8 cellular contexts compared by ENCODE assay signal in genomic region chr19:4639531-4640246, GRCh38. TPM values are rescaled to one million over a fixed set of nuclear protein-coding genes. Genes with fewer than 3 reads are reported as not detected.
DNase-seq lines count a peak whose midpoint lies in the region; ATAC-seq and TF ChIP-seq lines count a peak whose summit lies in the region.

No MANE protein-coding gene starts in this region.

- TF ChIP-seq CTCF in OCI-LY3 (IDR thresholded peaks at IDR 0.05; ENCODE audit: low read depth, low read length) (no peak), natural killer cell (IDR thresholded peaks at IDR 0.05) (no peak)

- ATAC-seq in GM21723 (IDR thresholded peaks at IDR 0.05; ENCODE audit: unreplicated experiment) (peak; percentile 14), natural killer cell (no peak)
- ATAC-seq in effector memory CD8-positive, alpha-beta T cell (replicated peaks): peak; percentile 2

- H3K9me3 ChIP-seq in CD8-positive, alpha-beta memory T cell (ENCODE audit: low read length): no peaks in the 10 kb centered on the region
- H3K9me3 ChIP-seq in OCI-LY3 (ENCODE audit: insufficient read depth, low read length): no peaks in the 10 kb centered on the region

- intact Hi-C loops in natural killer cell (cut with micrococcal nuclease): loop anchor here (5.0 kb wide), 1 partner anchor 42 kb away; no protein-coding TSS in a partner anchor

- H3K36me3 ChIP-seq in CD8-positive, alpha-beta memory T cell (ENCODE audit: insufficient read depth, low read length): no peaks in the 10 kb centered on the region
- H3K36me3 ChIP-seq in OCI-LY3 (replicated peaks; ENCODE audit: low read depth, low read length): peaks cover 3% of the 10 kb centered on the region

- no peaks in the 10 kb centered on the region for H4K20me1 ChIP-seq in OCI-LY3 (ENCODE audit: insufficient read depth, low read length)

- H3K27me3 Mint-ChIP-seq in CD8-positive, alpha-beta memory T cell: no peaks in the 10 kb centered on the region
- no peaks in the 10 kb centered on the region for H3K27me3 Mint-ChIP-seq in effector memory CD8-positive, alpha-beta T cell
- H3K27me3 Mint-ChIP-seq in natural killer cell (ENCODE audit: low read depth in 2 of 2): no peaks in the 10 kb centered on the region

- H3K9ac ChIP-seq in OCI-LY3 (ENCODE audit: low read length): peak overlapping the region; percentile 96

- no peaks in the 10 kb centered on the region for H3K27me3 ChIP-seq in CD8-positive, alpha-beta memory T cell (ENCODE audit: insufficient read depth, low read length, poor library complexity, severe bottlenecking)
- H3K27me3 ChIP-seq in OCI-LY3 (ENCODE audit: low read depth, low read length): peaks cover under 1% of the 10 kb centered on the region; the same call in 1 of the 2 replicates

- peak overlapping the region; percentile 66 to 98 (median 92) for H3K27ac Mint-ChIP-seq in CD8-positive, alpha-beta memory T cell
- peak overlapping the region; percentile 99 for H3K27ac Mint-ChIP-seq in effector memory CD8-positive, alpha-beta T cell
- peak overlapping the region; percentile 94 to 99 for H3K27ac Mint-ChIP-seq in natural killer cell

- H3K36me3 Mint-ChIP-seq in CD8-positive, alpha-beta memory T cell: peaks cover 0 to 1% (median 0%) of the 10 kb centered on the region in 3 donors
- peaks cover 22% of the 10 kb centered on the region for H3K36me3 Mint-ChIP-seq in effector memory CD8-positive, alpha-beta T cell (ENCODE audit: insufficient read depth)
- H3K36me3 Mint-ChIP-seq in natural killer cell: no peaks in the 10 kb centered on the region

- CTCF ChIA-PET in CD8-positive, alpha-beta memory T cell (lab: Charles Lee): interaction anchor here (1.5 kb wide), 1 partner anchor 63 kb away, joined by 4 read pairs; no protein-coding TSS in a partner anchor

- H3K4me1 Mint-ChIP-seq in CD8-positive, alpha-beta memory T cell: peaks cover 16 to 36% (median 25%) of the 10 kb centered on the region in 3 donors
- peaks cover 14 to 17% of the 10 kb centered on the region in 2 donors for H3K4me1 Mint-ChIP-seq in effector memory CD8-positive, alpha-beta T cell (ENCODE audit: low read depth in 2 of 2)
- H3K4me1 Mint-ChIP-seq in natural killer cell: peaks cover 9 to 20% of the 10 kb centered on the region in 2 donors

- H3K4me3 Mint-ChIP-seq in CD8-positive, alpha-beta memory T cell: peak overlapping the region; percentile 85 to 95 (median 94)
- H3K4me3 Mint-ChIP-seq in effector memory CD8-positive, alpha-beta T cell: peak overlapping the region; percentile 85 to 95
- H3K4me3 Mint-ChIP-seq in natural killer cell: peak overlapping the region; percentile 96

- POLR2A ChIA-PET in CD8-positive, alpha-beta memory T cell (lab: Charles Lee): interaction anchor here (1.1 kb wide), 1 partner anchor 85 kb away, joined by 3 read pairs; the partner anchor contains the start of gene DPP9

- peaks cover 54% of the 10 kb centered on the region for H3K4me1 ChIP-seq in CD8-positive, alpha-beta memory T cell (ENCODE audit: insufficient read depth, low read length)
- H3K4me1 ChIP-seq in OCI-LY3 (ENCODE audit: low read length): peaks cover 30% of the 10 kb centered on the region

- peak overlapping the region; percentile 96 for H3K4me2 ChIP-seq in OCI-LY3 (ENCODE audit: low read length)

- H3K79me2 ChIP-seq in OCI-LY3 (ENCODE audit: low read length): peaks cover 25% of the 10 kb centered on the region

- H2AFZ ChIP-seq in OCI-LY3 (ENCODE audit: low read depth, low read length): no peak overlapping the region

- no peaks in the 10 kb centered on the region for H3K9me3 Mint-ChIP-seq in CD8-positive, alpha-beta memory T cell
- H3K9me3 Mint-ChIP-seq in effector memory CD8-positive, alpha-beta T cell: no peaks in the 10 kb centered on the region
- H3K9me3 Mint-ChIP-seq in natural killer cell: no peaks in the 10 kb centered on the region

- peak overlapping the region; percentile 93 for H3K4me3 ChIP-seq in CD8-positive, alpha-beta memory T cell (ENCODE audit: low read length)
- peak overlapping the region; percentile 97 for H3K4me3 ChIP-seq in OCI-LY3 (ENCODE audit: low read length)

- no peak for DNase-seq in CD8-positive, alpha-beta memory T cell
- peak in 1 of 3 experiments; percentile 23 for DNase-seq in effector memory CD8-positive, alpha-beta T cell
- DNase-seq in natural killer cell (no peak), NCI-H2196 (lab: John Stamatoyannopoulos, UW; ENCODE audit: unreplicated experiment) (no peak), occipital lobe (lab: John Stamatoyannopoulos, UW) (no peak)
- no peak for DNase-seq in stimulated activated CD4-positive, alpha-beta T cell treated with anti-CD3 and anti-CD28 coated beads, Interleukin-1b, Interleukin-23, amount 100 ng/mL, for 48 hours

- H3K27ac ChIP-seq in CD8-positive, alpha-beta memory T cell (ENCODE audit: low read depth, low read length): peak overlapping the region; percentile 70
- peak overlapping the region; percentile 61 for H3K27ac ChIP-seq in OCI-LY3 (ENCODE audit: low read length)

RNA-seq across cellular contexts. Expression of gene TNFAIP8L1, which starts 0.4 kb away (rescaled TPM):
- 10 to 100 TPM in 1 of 2 experiments, 1 to 10 TPM in 1; 9.0 to 10.0 TPM for total RNA-seq in CD8-positive, alpha-beta memory T cell
- 9.6 TPM for polyA plus RNA-seq in CD8-positive, alpha-beta memory T cell
- total RNA-seq in natural killer cell (10 to 100 TPM in 2 of 3 donors, 1 to 10 TPM in 1; 8.5 to 13.5 (median 13.3) TPM), occipital lobe (5.6 TPM)

RNA-seq across cellular contexts. Expression of gene MYDGF, which starts 30.5 kb away (rescaled TPM):
- total RNA-seq in CD8-positive, alpha-beta memory T cell: 10 to 100 TPM; 83.2 to 88.6 TPM
- polyA plus RNA-seq in CD8-positive, alpha-beta memory T cell: 146 TPM
- total RNA-seq in natural killer cell (10 to 100 TPM; 36.9 to 41.8 (median 37.2) TPM), occipital lobe (37.9 TPM)

Comparison
In these comparisons a context has a peak if more than half of its experiments do, and no peak if none do; other contexts are left out.
1. ATAC-seq: peak in GM21723 (single experiment) and effector memory CD8-positive, alpha-beta T cell (single experiment); none in natural killer cell (0 of 3).
2. Peak in every context shown above with its lines, with median percentiles within 50 percentile points of each other: H3K27ac Mint-ChIP-seq and H3K4me3 Mint-ChIP-seq.